Comparison of ENCODE assay signal across 10 cellular contexts in the genomic region with DNA sequence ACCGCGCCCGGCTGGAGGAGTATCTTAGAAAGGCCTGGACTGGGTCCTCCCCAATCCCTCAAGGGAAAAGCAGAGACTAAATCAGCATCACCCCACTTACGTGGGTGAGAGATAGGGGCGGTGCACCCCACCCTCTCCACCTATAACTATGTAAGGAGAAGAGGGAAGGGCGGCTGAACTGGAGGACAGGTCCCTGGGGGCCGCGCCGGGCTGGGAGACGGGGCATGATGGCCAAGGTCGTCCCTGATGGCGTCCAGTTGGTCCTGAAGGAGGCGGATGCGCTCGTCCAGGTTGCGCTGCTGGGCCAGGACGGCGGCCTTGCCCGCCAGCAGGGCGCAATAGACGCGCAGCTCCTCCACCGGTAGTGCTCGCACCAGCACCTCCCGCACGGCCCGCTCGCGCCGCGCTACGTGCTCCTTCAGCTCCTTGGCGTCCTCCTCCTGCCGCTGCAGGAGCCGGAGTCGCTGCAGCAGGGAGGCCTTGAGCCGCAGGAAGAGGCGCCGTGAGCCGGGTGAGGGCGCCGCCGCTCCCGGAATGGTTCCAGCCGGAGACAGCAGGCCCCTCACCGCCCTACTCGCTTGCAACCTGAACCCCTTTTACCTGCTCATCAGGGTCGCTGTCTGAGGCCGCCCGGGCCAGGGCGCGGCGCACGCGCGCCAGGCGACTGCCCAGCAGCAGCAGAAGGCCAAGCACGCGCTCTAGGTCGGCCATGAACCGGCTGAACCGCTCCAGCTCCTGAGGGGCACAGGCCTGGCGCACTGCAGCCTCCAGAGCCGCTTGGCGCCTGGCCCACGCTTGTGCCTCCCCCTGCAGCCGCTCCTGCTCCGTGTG. TPM values are rescaled to one million over a fixed set of nuclear protein-coding genes. Genes with fewer than 3 reads are reported as not detected.
A peak's percentile ranks its signal among the peaks of the same experiment; 100 is the strongest.
DNase-seq lines count a peak whose midpoint lies in the region; ATAC-seq and TF ChIP-seq lines count a peak whose summit lies in the region.
"Had no signal": no experiment of that assay in that cellular context is flagged by ENCODE, and none has a peak within 500 bp of the region (broad histone marks: within the 10 kb centered on the region; RNA-seq: fewer than 3 reads in every experiment).

No MANE protein-coding gene starts in this region.

- H3K4me3 ChIP-seq in HEK293 (ENCODE audit: low read depth, low read length) (no peak overlapping the region), ascending aorta (peak overlapping the region; percentile 35 to 63), iPS-15b (ENCODE audit: low read depth, low read length) (peak overlapping the region; percentile 35)

- H3K27ac Mint-ChIP-seq in stimulated activated memory B cell treated with anti-CD40 and anti-IgM and Interleukin-4, amounts not matched to agents 10 μg/mL and 1 μg/mL and 100 μg/mL, for 72 hours = no peak overlapping the region
- H3K27ac Mint-ChIP-seq in natural killer cell = no peak overlapping the region

- peaks cover 0 to 29% of the 10 kb centered on the region in 2 experiments; a peak in 1 of 3 replicates for H3K36me3 ChIP-seq in HEK293 (ENCODE audit: control insufficient read depth in 2 of 2, insufficient read depth in 1 of 2, low read length in 2 of 2)
- no peaks in the 10 kb centered on the region for H3K36me3 ChIP-seq in ascending aorta
- no peaks in the 10 kb centered on the region for H3K36me3 ChIP-seq in iPS-15b (ENCODE audit: control insufficient read depth, insufficient read depth, low read length)
- H3K36me3 ChIP-seq: neutrophil had no signal

- no peaks in the 10 kb centered on the region for H3K27me3 ChIP-seq in ascending aorta
- peaks cover 56% of the 10 kb centered on the region for H3K27me3 ChIP-seq in iPS-15b (ENCODE audit: control insufficient read depth, insufficient read depth, low read length)

- no peaks in the 10 kb centered on the region for H3K36me3 Mint-ChIP-seq in stimulated activated memory B cell treated with anti-CD40 and anti-IgM and Interleukin-4, amounts not matched to agents 10 μg/mL and 1 μg/mL and 100 μg/mL, for 72 hours
- no peaks in the 10 kb centered on the region for H3K36me3 Mint-ChIP-seq in natural killer cell

- no peaks in the 10 kb centered on the region for H3K9me3 ChIP-seq in HEK293 (ENCODE audit: control insufficient read depth, insufficient read depth, low read depth, low read length)
- no peaks in the 10 kb centered on the region for H3K9me3 ChIP-seq in ascending aorta
- no peaks in the 10 kb centered on the region for H3K9me3 ChIP-seq in iPS-15b (ENCODE audit: control insufficient read depth, insufficient read depth, low read length)
- H3K9me3 ChIP-seq: neutrophil had no signal

- peaks cover 76% of the 10 kb centered on the region for H3K27me3 Mint-ChIP-seq in stimulated activated memory B cell treated with anti-CD40 and anti-IgM and Interleukin-4, amounts not matched to agents 10 μg/mL and 1 μg/mL and 100 μg/mL, for 72 hours
- peaks cover 44 to 63% of the 10 kb centered on the region in 2 donors for H3K27me3 Mint-ChIP-seq in natural killer cell (ENCODE audit: low read depth in 2 of 2)

- no peak for ATAC-seq in stimulated activated memory B cell treated with anti-CD40 and anti-IgM and Interleukin-4, amounts not matched to agents 10 μg/mL and 1 μg/mL and 100 μg/mL, for 72 hours
- ATAC-seq in natural killer cell = no peak

- intact Hi-C loops in ascending aorta (cut with DNase I) = loop anchor here (5.0 kb wide), 1 partner anchor 166 kb away; a partner anchor contains a TSS
- intact Hi-C loops in natural killer cell (cut with micrococcal nuclease) = loop anchor here (5.0 kb wide), 2 partner anchors 296 to 321 kb away; no protein-coding TSS in a partner anchor

- H3K4me1 ChIP-seq in HEK293 (ENCODE audit: control insufficient read depth, insufficient read depth, low read length) (no peaks in the 10 kb centered on the region), ascending aorta (peaks cover 5 to 8% of the 10 kb centered on the region in 2 donors), iPS-15b (ENCODE audit: control insufficient read depth, insufficient read depth, low read length) (peaks cover 7% of the 10 kb centered on the region)

- peaks cover 29% of the 10 kb centered on the region for H3K4me1 Mint-ChIP-seq in stimulated activated memory B cell treated with anti-CD40 and anti-IgM and Interleukin-4, amounts not matched to agents 10 μg/mL and 1 μg/mL and 100 μg/mL, for 72 hours
- peaks cover 10 to 11% of the 10 kb centered on the region in 2 donors for H3K4me1 Mint-ChIP-seq in natural killer cell

- CTCF ChIA-PET in HEK293 (lab: Yijun Ruan, JAX) = no interaction called here

- H3K9ac ChIP-seq in iPS-15b (ENCODE audit: low read depth, low read length) = peak overlapping the region; percentile 54

- TF ChIP-seq CTCF in HEK293 (tag by site-specific recombination; IDR thresholded peaks at IDR 0.05) = no peak
- peak in 2 of 3 experiments; percentile 9 to 16 for TF ChIP-seq CTCF in ascending aorta (IDR thresholded peaks at IDR 0.05)
- TF ChIP-seq CTCF in natural killer cell (IDR thresholded peaks at IDR 0.05) = no peak

- DNase-seq in ascending aorta (ENCODE audit: low spot score in 2 of 2) = no peak
- DNase-seq in middle frontal gyrus (ENCODE audit: extremely low spot score, low spot score) = no peak
- no peak for DNase-seq in NCI-H1105 treated with DMSO at 0.1 percent for 48 hours (lab: John Stamatoyannopoulos, UW)
- no peak for DNase-seq in natural killer cell
- DNase-seq: NCI-H1436 treated with DMSO at 0.1 percent for 48 hours had no signal

- H3K27ac ChIP-seq in HEK293 (ENCODE audit: extremely low read depth, low read depth, low read length) (no peak overlapping the region), ascending aorta (no peak overlapping the region)
- H3K27ac ChIP-seq: neutrophil had no signal

- no peaks in the 10 kb centered on the region for H3K9me3 Mint-ChIP-seq in stimulated activated memory B cell treated with anti-CD40 and anti-IgM and Interleukin-4, amounts not matched to agents 10 μg/mL and 1 μg/mL and 100 μg/mL, for 72 hours
- H3K9me3 Mint-ChIP-seq in natural killer cell = no peaks in the 10 kb centered on the region
- H3K9me3 Mint-ChIP-seq: central memory CD8-positive, alpha-beta T cell had no signal

- POLR2A ChIA-PET in HEK293 (lab: Yijun Ruan, JAX) = interaction anchor here (1.4 kb wide), 1 partner anchor 16 kb away, joined by 5 read pairs; no protein-coding TSS in a partner anchor

- H3K4me3 Mint-ChIP-seq in stimulated activated memory B cell treated with anti-CD40 and anti-IgM and Interleukin-4, amounts not matched to agents 10 μg/mL and 1 μg/mL and 100 μg/mL, for 72 hours = peak overlapping the region; percentile 63
- H3K4me3 Mint-ChIP-seq in natural killer cell = no peak overlapping the region
- H3K4me3 Mint-ChIP-seq: central memory CD8-positive, alpha-beta T cell had no signal

TF ChIP-seq in HEK293, 187 proteins besides CTCF, POLR2A, EP300 and RAD21:
- TF ChIP-seq, protein P1, sequence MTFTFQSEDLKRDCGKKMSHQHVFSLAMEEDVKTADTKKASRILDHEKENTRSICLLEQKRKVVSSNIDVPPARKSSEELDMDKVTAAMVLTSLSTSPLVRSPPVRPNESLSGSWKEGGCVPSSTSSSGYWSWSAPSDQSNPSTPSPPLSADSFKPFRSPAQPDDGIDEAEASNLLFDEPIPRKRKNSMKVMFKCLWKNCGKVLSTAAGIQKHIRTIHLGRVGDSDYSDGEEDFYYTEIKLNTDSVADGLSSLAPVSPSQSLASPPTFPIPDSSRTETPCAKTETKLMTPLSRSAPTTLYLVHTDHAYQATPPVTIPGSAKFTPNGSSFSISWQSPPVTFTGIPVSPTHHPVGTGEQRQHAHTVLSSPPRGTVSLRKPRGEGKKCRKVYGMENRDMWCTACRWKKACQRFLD (tag by site-specific recombination; IDR thresholded peaks at IDR 0.05) = no peak
- TF ChIP-seq ZSCAN23 (tag by site-specific recombination; IDR thresholded peaks at IDR 0.05) (no peak), ZBTB21 (tag by site-specific recombination; IDR thresholded peaks at IDR 0.05) (no peak), ZFHX2 (tag by site-specific recombination; conservative IDR thresholded peaks at IDR 0.05) (0 out of 2 replicates have a peak, but pooled peaks have one; percentile 12), GLIS2 (tag by site-specific recombination; IDR thresholded peaks at IDR 0.05) (no peak), ZNF560 (tag by site-specific recombination; IDR thresholded peaks at IDR 0.05; ENCODE audit: borderline replicate concordance) (no peak), SP2 (tag by site-specific recombination; IDR thresholded peaks at IDR 0.05) (no peak), SALL2 (tag by site-specific recombination; IDR thresholded peaks at IDR 0.05; ENCODE audit: borderline replicate concordance) (no peak)
- TF ChIP-seq, protein P2, sequence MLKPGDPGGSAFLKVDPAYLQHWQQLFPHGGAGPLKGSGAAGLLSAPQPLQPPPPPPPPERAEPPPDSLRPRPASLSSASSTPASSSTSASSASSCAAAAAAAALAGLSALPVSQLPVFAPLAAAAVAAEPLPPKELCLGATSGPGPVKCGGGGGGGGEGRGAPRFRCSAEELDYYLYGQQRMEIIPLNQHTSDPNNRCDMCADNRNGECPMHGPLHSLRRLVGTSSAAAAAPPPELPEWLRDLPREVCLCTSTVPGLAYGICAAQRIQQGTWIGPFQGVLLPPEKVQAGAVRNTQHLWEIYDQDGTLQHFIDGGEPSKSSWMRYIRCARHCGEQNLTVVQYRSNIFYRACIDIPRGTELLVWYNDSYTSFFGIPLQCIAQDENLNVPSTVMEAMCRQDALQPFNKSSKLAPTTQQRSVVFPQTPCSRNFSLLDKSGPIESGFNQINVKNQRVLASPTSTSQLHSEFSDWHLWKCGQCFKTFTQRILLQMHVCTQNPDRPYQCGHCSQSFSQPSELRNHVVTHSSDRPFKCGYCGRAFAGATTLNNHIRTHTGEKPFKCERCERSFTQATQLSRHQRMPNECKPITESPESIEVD (tag by site-specific recombination; IDR thresholded peaks at IDR 0.05) = no peak
- TF ChIP-seq, protein P3, sequence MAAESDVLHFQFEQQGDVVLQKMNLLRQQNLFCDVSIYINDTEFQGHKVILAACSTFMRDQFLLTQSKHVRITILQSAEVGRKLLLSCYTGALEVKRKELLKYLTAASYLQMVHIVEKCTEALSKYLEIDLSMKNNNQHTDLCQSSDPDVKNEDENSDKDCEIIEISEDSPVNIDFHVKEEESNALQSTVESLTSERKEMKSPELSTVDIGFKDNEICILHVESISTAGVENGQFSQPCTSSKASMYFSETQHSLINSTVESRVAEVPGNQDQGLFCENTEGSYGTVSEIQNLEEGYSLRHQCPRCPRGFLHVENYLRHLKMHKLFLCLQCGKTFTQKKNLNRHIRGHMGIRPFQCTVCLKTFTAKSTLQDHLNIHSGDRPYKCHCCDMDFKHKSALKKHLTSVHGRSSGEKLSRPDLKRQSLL (tag by site-specific recombination; IDR thresholded peaks at IDR 0.05) = 0 out of 2 replicates have a peak, but pooled peaks have one; percentile 18

RNA-seq across cellular contexts. Expression of a gene that starts 7.6 kb away (rescaled TPM):
- total RNA-seq in ascending aorta (49.4 TPM), natural killer cell (1 to 10 TPM in 1 of 3 donors, under 1 TPM in 2; 0.82 to 3.5 (median 0.85) TPM)

RNA-seq across cellular contexts. Expression of a gene that starts 9.8 kb away (rescaled TPM):
- total RNA-seq in ascending aorta (not detected), natural killer cell (not detected)

RNA-seq across cellular contexts. Expression of a gene that starts 43.4 kb away (rescaled TPM):
- total RNA-seq in ascending aorta = not detected
- total RNA-seq in natural killer cell = under 1 TPM; 0.53 to 0.78 (median 0.57) TPM

RNA-seq across cellular contexts. Expression of a gene that starts 43.6 kb away (rescaled TPM):
- total RNA-seq in ascending aorta = 53.6 TPM
- total RNA-seq in natural killer cell = 100 to 1,000 TPM; 114 to 116 (median 115) TPM

RNA-seq across cellular contexts. Expression of a gene that starts 45.8 kb away (rescaled TPM):
- 113 TPM for total RNA-seq in ascending aorta
- 10 to 100 TPM in 1 of 3 donors, 1 to 10 TPM in 2; 5.2 to 17.0 (median 9.4) TPM for total RNA-seq in natural killer cell

Comparison
In these comparisons a context has a peak if more than half of its experiments do, and no peak if none do; other contexts are left out.
1. CTCF ChIP-seq: peak in ascending aorta (2 of 3); none in HEK293 (single experiment) and natural killer cell (single experiment).
2. RNA of a gene that starts 7.6 kb away (total RNA-seq): 49.4 TPM in ascending aorta (single experiment); 0.82 to 3.5 TPM in natural killer cell; every median in the first group is over 10 times any median in the second.